19 cellular contexts compared by ENCODE assay signal in the genomic region with DNA sequence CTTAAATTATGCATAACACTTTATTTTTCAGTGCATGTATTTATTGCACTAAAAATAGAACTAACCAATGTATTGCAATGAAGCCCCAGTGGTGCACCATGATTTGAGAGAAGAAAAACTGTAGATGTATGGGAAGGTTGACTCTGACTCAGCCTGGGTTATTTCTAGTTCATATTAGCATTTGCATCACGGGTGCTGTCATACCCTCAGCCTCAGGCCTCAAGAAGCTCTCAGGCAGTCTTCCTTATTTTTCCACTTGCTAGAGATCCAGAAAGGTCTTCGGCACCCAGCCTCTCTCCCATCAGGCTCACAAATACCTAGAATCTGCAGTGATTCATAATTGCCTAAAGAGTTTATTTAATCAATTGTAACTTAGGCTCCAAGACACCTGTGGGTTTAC.
"Had no signal": no experiment of that assay in that cellular context is flagged by ENCODE, and none has a peak within 500 bp of the region (broad histone marks: within the 10 kb centered on the region; RNA-seq: fewer than 3 reads in every experiment).

No MANE protein-coding gene starts in this region.

- ATAC-seq: SK-N-SH treated with all-trans-retinoic acid at 6 μM for 48 hours had no signal

- DNase-seq: IMR-90, Karpas-422, KG1, MG63, NCI-H1092 treated with DMSO at 0.1 percent for 48 hours, NCI-H1436, NCI-H187, NCI-H2029, NCI-H2081 treated with DMSO at 0.1 percent for 48 hours, NCI-H2171, NCI-H226, NCI-H446, NCI-H510A, NCI-H524 treated with DMSO at 0.1 percent for 48 hours, NCI-H69, NCI-H774, SHP77 had no signal

- H3K27ac ChIP-seq: RWPE1 had no signal
